Comparison of ENCODE assay signal across 21 cellular contexts in the genomic region with DNA sequence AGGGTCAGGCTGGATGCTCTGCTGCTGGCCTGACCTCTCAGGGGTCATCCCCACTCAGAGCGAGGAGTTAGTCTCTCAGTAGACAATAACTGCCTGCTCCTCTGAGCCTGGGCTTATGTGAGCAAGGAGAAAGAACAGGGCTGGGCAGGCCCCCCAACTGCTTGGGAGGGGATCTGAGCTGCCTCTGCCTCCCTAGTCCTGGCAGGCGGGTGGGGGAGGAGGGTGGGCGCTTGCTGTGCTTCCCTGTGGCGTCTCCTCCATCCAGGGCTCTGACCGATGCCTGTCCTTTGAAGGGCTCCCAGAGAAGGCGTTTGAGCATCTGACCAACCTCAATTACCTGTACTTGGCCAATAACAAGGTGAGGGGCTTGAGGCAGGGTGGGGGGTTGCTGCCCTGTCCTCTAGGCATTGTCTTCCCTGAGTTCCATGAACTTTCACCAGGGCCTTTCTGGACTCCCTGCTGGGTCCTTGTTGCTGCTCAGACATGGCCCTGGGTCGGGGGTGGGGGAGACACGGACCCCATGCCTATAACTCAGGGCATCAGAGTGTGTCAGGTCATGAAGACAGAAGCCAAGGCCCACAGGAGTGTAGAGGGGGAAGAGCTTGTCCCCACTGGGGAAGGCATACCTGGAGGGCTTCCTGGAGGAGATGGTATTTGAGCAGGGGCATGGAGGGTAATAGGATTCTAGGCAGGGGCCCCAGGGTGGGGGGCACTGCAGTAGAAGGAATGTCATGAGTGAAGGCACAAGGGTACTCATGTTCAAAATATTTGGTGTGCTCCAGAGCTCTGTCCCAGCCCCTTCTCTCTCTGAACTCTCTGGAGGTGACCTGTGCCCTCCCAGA. TPM values are rescaled to one million over a fixed set of nuclear protein-coding genes. Genes with fewer than 3 reads are reported as not detected.
DNase-seq lines count a peak whose midpoint lies in the region; ATAC-seq and TF ChIP-seq lines count a peak whose summit lies in the region.
"Had no signal": no experiment of that assay in that cellular context is flagged by ENCODE, and none has a peak within 500 bp of the region (broad histone marks: within the 10 kb centered on the region; RNA-seq: fewer than 3 reads in every experiment).

No MANE protein-coding gene starts in this region.

- H3K27me3 ChIP-seq in esophagus muscularis mucosa, result no peaks in the 10 kb centered on the region
- no peaks in the 10 kb centered on the region for H3K27me3 ChIP-seq in lower lobe of right lung (ENCODE audit: low read depth)
- no peaks in the 10 kb centered on the region for H3K27me3 ChIP-seq in stomach
- H3K27me3 ChIP-seq: BE2C, SJCRH30 had no signal

- TF ChIP-seq POLR2A in esophagus muscularis mucosa (IDR thresholded peaks at IDR 0.05; ENCODE audit: low read depth) (no peak), stomach (IDR thresholded peaks at IDR 0.05) (no peak)

- H3K36me3 ChIP-seq in esophagus muscularis mucosa, result peaks cover 0 to 23% (median 3%) of the 10 kb centered on the region in 4 donors
- peaks cover 9% of the 10 kb centered on the region for H3K36me3 ChIP-seq in lower lobe of right lung
- H3K36me3 ChIP-seq in stomach, result peaks cover 7 to 52% (median 31%) of the 10 kb centered on the region in 4 donors
- H3K36me3 ChIP-seq: BE2C, SJCRH30 had no signal

- TF ChIP-seq CTCF in esophagus muscularis mucosa (IDR thresholded peaks at IDR 0.05) (no peak), lower lobe of right lung (IDR thresholded peaks at IDR 0.05) (no peak), stomach (IDR thresholded peaks at IDR 0.05) (no peak)

- ATAC-seq in lower lobe of right lung (no peak), GM19035 (IDR thresholded peaks at IDR 0.05; ENCODE audit: unreplicated experiment) (no peak), HG02678 (IDR thresholded peaks at IDR 0.05; ENCODE audit: unreplicated experiment) (no peak)
- ATAC-seq: activated CD8-positive, alpha-beta memory T cell treated with anti-CD3 and anti-CD28 coated beads, Interleukin-2, amount 10 ng/mL, durations not matched to agents 7 days and 5 days had no signal

- DNase-seq in NCI-H2171 (lab: John Stamatoyannopoulos, UW) (peak; percentile 71), NCI-H2171 treated with DMSO at 0.1 percent for 48 hours (lab: John Stamatoyannopoulos, UW) (no peak), esophagus muscularis mucosa (ENCODE audit: extremely low spot score) (no peak), lower lobe of right lung (peak; percentile 19), stomach (peak; percentile 15), HT-29 (ENCODE audit: low spot score) (no peak)
- DNase-seq: activated CD8-positive, alpha-beta memory T cell treated with anti-CD3 and anti-CD28 coated beads, Interleukin-2, amount 10 ng/mL, durations not matched to agents 7 days and 5 days; activated gamma-delta T cell treated with Interleukin-2 at 50 U/mL for 16 hours; BE2C; HCEC 1CT; KG1; NCI-H2081; NCI-H526 treated with DMSO at 0.1 percent for 48 hours; occipital lobe; stimulated activated CD8-positive, alpha-beta memory T cell treated with anti-CD3 and anti-CD28 coated beads, Interleukin-4, amount 100 ng/mL, for 48 hours had no signal

- H3K4me3 ChIP-seq in esophagus muscularis mucosa (no peak overlapping the region), lower lobe of right lung (no peak overlapping the region), stomach (no peak overlapping the region)
- H3K4me3 ChIP-seq: SJCRH30, smooth muscle cell had no signal

- WGBS in esophagus muscularis mucosa, result 91% methylated on average over 4 of the region's 8 CpGs
- 89 to 95% (median 90%) methylated on average over 6 to 8 of the region's 8 CpGs for WGBS in stomach, 5 donors

- H3K4me1 ChIP-seq in esophagus muscularis mucosa, result peaks cover 0 to 12% (median 10%) of the 10 kb centered on the region in 4 donors
- H3K4me1 ChIP-seq in lower lobe of right lung, result no peaks in the 10 kb centered on the region
- no peaks in the 10 kb centered on the region for H3K4me1 ChIP-seq in stomach
- H3K4me1 ChIP-seq: BE2C, SJCRH30 had no signal

- H3K9me3 ChIP-seq in esophagus muscularis mucosa (no peaks in the 10 kb centered on the region), lower lobe of right lung (no peaks in the 10 kb centered on the region), stomach (no peaks in the 10 kb centered on the region)
- H3K9me3 ChIP-seq: BE2C, SJCRH30 had no signal

- intact Hi-C loops in esophagus muscularis mucosa (cut with DNase I), result no loop called here
- intact Hi-C loops in lower lobe of right lung (cut with DNase I), result no loop called here
- intact Hi-C loops in stomach (cut with DNase I; ENCODE audit: low total_unique reads), result no loop called here

- peak overlapping the region; percentile 48 to 61 (median 55) for H3K27ac ChIP-seq in esophagus muscularis mucosa (replicated peaks in 1 of 4)
- H3K27ac ChIP-seq in lower lobe of right lung, result no peak overlapping the region
- H3K27ac ChIP-seq in stomach, result peak overlapping the region in 1 of 5 donors; percentile 52
- H3K27ac ChIP-seq: 22Rv1, SJCRH30 had no signal

- TF ChIP-seq EP300 in esophagus muscularis mucosa (IDR thresholded peaks at IDR 0.05) (no peak), stomach (IDR thresholded peaks at IDR 0.05) (no peak)

RNA-seq across cellular contexts. Expression of gene PODN, which starts 12.5 kb away (rescaled TPM):
- total RNA-seq in esophagus muscularis mucosa (100 to 1,000 TPM in 3 of 4 donors, 10 to 100 TPM in 1; 78.6 to 150 (median 113) TPM), lower lobe of right lung (64.0 TPM), stomach (100 to 1,000 TPM in 3 of 5 donors, 10 to 100 TPM in 2; 19.8 to 356 (median 128) TPM)
- 10 to 100 TPM in 1 of 3 donors, 1 to 10 TPM in 2; 8.3 to 18.4 (median 9.6) TPM for polyA plus RNA-seq in stomach
- total RNA-seq in HT-29 (2014; rRNA removed; shearing (Covaris generic)), result 0.03 TPM in 1 of 2 replicates, not detected in the other
- total RNA-seq: activated CD8-positive, alpha-beta memory T cell treated with anti-CD3 and anti-CD28 coated beads, Interleukin-2, amount 10 ng/mL, durations not matched to agents 7 days and 5 days; T-helper 2 cell treated with Interferon-gamma antibody and Interleukin-4, amounts not matched to agents 100 ng/mL and 5 ng/mL, for 36 hours had no signal

Comparison
In these comparisons a context has a peak if more than half of its experiments do, and no peak if none do; other contexts are left out.
1. DNase-seq: peak in NCI-H2171 (single experiment), lower lobe of right lung (single experiment) and stomach (single experiment); none in NCI-H2171 treated with DMSO at 0.1 percent for 48 hours (single experiment), esophagus muscularis mucosa (single experiment) and HT-29 (single experiment).
2. RNA of gene PODN, which starts 12.5 kb away (total RNA-seq): 19.8 to 356 TPM in stomach, 78.6 to 150 TPM in esophagus muscularis mucosa and 64.0 TPM in lower lobe of right lung (single experiment); 0.03 TPM in HT-29; every median in the first group is over 10 times any median in the second.